ENCODE assay signal across 1 cellular context in the genomic region with DNA sequence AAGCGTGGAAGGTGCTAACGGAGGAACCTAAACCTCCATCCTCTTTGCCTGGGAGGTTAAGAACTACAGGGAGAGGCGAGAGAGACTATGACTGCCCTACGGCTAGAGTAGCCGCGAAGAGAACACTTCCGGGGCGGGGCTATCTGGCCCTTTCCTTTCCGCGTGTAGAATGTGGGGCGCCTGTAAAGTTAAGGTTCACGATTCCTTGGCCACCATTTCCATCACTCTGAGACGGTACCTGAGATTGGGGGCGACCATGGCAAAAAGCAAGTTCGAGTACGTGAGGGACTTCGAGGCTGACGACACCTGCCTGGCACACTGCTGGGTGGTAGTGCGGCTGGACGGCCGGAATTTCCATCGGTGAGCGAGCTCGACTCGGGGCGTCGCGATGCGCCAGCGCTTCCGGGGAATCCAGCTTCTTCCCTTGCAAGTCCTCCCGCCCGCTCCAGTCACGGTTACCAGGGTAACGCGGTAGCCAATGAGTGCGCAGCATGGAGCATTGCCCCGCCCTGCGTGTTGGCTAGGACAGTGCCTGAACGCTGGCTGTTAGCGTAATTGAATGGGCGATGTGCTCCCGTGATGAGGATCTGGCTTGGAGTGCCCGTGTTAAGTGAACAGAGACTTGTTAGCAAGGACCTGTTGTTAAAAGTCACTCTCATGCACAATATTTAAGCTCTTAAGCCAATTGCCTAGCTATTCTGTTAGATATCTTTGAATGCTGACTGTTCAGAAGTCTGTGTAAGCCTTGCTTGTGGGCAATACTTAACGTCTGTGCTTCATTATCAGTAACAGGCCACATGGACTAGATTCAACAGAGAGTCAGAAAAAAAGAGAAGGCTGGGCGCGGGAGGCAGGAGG.
TF ChIP-seq lines count a peak whose summit lies in the region.

A gene (plus strand): TSS at position 149 of the 858 bp plus-strand sequence. CDS start 21 bp downstream, at position 170.

TF ChIP-seq in GM12878, 131 proteins besides CTCF, POLR2A, EP300 and RAD21 (continued from another document and continues in another):
- TF ChIP-seq RBBP5 (conservative IDR thresholded peaks at IDR 0.05) (no peak), TARDBP (IDR thresholded peaks at IDR 0.05; ENCODE audit: borderline replicate concordance) (no peak), NR2C1 (IDR thresholded peaks at IDR 0.05) (peak; percentile 90), BHLHE40 (IDR thresholded peaks at IDR 0.05; ENCODE audit: borderline replicate concordance in 1 of 2, low read depth in 2 of 2, low read length in 1 of 2) (peak in 1 of 2 experiments; percentile 35; a peak in 1 of 4 replicates), SMAD1 (IDR thresholded peaks at IDR 0.05; ENCODE audit: low read depth, partially characterized antibody) (peak; percentile 60), RUNX3 (IDR thresholded peaks at IDR 0.05; ENCODE audit: low read length) (peak; percentile 66), EZH2 (IDR thresholded peaks at IDR 0.05; ENCODE audit: borderline replicate concordance, control insufficient read depth, low read depth, low read length) (no peak), SMAD5 (IDR thresholded peaks at IDR 0.05; ENCODE audit: low read depth) (peak; percentile 94; the same call in 1 of the 2 replicates), ZBED1 (IDR thresholded peaks at IDR 0.05; ENCODE audit: borderline replicate concordance) (no peak), JUND (IDR thresholded peaks at IDR 0.05; ENCODE audit: low read depth, low read length) (0 out of 2 replicates have a peak, but pooled peaks have one; percentile 9), IKZF2 (IDR thresholded peaks at IDR 0.05) (peak; percentile 77 to 80), YBX1 (IDR thresholded peaks at IDR 0.05) (no peak), CHD4 (IDR thresholded peaks at IDR 0.05) (no peak), NR2F1 (conservative IDR thresholded peaks at IDR 0.05) (peak; percentile 52; the same call in 1 of the 2 replicates), IKZF1 (conservative IDR thresholded peaks at IDR 0.05) (peak; percentile 96), EED (IDR thresholded peaks at IDR 0.05; ENCODE audit: low read depth) (peak; percentile 68; the same call in 1 of the 2 replicates), TAF1 (IDR thresholded peaks at IDR 0.05; ENCODE audit: borderline replicate concordance, low read depth, low read length) (peak; percentile 79), SIN3A (IDR thresholded peaks at IDR 0.05; ENCODE audit: low read depth, low read length) (peak; percentile 95; the same call in 1 of the 2 replicates), LARP7 (IDR thresholded peaks at IDR 0.05) (peak; percentile 90), DPF2 (IDR thresholded peaks at IDR 0.05) (peak; percentile 83), IRF4 (IDR thresholded peaks at IDR 0.05; ENCODE audit: low read depth, low read length) (peak; percentile 16; the same call in 1 of the 2 replicates), ATF7 (IDR thresholded peaks at IDR 0.05; ENCODE audit: low read depth) (peak; percentile 61), CREM (IDR thresholded peaks at IDR 0.05; ENCODE audit: low read depth) (peak; percentile 78), STAT1 (conservative IDR thresholded peaks at IDR 0.05) (peak; percentile 79; the same call in 1 of the 2 replicates), HDGF (IDR thresholded peaks at IDR 0.05) (peak; percentile 77; the same call in 1 of the 2 replicates), NBN (IDR thresholded peaks at IDR 0.05) (peak; percentile 93), PML (IDR thresholded peaks at IDR 0.05; ENCODE audit: low read length) (peak; percentile 95), NRF1 (conservative IDR thresholded peaks at IDR 0.05; ENCODE audit: low read depth, low read length) (no peak), POLR2AphosphoS2 (IDR thresholded peaks at IDR 0.05; ENCODE audit: low read depth, low read length) (peak; percentile 67; the same call in 1 of the 2 replicates), MXI1 (IDR thresholded peaks at IDR 0.05; ENCODE audit: low read depth, low read length) (peak; percentile 46), SMARCA5 (IDR thresholded peaks at IDR 0.05) (peak; percentile 96), RELA (IDR thresholded peaks at IDR 0.05; ENCODE audit: borderline replicate concordance, partially characterized antibody) (peak; percentile 72), YY1 (IDR thresholded peaks at IDR 0.05; ENCODE audit: low read depth, low read length) (peak; percentile 83), EGR1 (IDR thresholded peaks at IDR 0.05; ENCODE audit: borderline replicate concordance in 1 of 2, low read depth in 2 of 2, low read length in 2 of 2) (peak in 1 of 2 experiments; percentile 67; a peak in 2 of 3 replicates), ZSCAN29 (IDR thresholded peaks at IDR 0.05) (no peak), HCFC1 (IDR thresholded peaks at IDR 0.05; ENCODE audit: low read length) (peak; percentile 72), CREB1 (IDR thresholded peaks at IDR 0.05; ENCODE audit: low read depth) (peak; percentile 80), ZNF217 (IDR thresholded peaks at IDR 0.05) (no peak)
- TF ChIP-seq, protein P1, sequence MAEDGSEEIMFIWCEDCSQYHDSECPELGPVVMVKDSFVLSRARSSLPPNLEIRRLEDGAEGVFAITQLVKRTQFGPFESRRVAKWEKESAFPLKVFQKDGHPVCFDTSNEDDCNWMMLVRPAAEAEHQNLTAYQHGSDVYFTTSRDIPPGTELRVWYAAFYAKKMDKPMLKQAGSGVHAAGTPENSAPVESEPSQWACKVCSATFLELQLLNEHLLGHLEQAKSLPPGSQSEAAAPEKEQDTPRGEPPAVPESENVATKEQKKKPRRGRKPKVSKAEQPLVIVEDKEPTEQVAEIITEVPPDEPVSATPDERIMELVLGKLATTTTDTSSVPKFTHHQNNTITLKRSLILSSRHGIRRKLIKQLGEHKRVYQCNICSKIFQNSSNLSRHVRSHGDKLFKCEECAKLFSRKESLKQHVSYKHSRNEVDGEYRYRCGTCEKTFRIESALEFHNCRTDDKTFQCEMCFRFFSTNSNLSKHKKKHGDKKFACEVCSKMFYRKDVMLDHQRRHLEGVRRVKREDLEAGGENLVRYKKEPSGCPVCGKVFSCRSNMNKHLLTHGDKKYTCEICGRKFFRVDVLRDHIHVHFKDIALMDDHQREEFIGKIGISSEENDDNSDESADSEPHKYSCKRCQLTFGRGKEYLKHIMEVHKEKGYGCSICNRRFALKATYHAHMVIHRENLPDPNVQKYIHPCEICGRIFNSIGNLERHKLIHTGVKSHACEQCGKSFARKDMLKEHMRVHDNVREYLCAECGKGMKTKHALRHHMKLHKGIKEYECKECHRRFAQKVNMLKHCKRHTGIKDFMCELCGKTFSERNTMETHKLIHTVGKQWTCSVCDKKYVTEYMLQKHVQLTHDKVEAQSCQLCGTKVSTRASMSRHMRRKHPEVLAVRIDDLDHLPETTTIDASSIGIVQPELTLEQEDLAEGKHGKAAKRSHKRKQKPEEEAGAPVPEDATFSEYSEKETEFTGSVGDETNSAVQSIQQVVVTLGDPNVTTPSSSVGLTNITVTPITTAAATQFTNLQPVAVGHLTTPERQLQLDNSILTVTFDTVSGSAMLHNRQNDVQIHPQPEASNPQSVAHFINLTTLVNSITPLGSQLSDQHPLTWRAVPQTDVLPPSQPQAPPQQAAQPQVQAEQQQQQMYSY (CRISPR knock-in tag; IDR thresholded peaks at IDR 0.05): no peak
- TF ChIP-seq, protein P2, sequence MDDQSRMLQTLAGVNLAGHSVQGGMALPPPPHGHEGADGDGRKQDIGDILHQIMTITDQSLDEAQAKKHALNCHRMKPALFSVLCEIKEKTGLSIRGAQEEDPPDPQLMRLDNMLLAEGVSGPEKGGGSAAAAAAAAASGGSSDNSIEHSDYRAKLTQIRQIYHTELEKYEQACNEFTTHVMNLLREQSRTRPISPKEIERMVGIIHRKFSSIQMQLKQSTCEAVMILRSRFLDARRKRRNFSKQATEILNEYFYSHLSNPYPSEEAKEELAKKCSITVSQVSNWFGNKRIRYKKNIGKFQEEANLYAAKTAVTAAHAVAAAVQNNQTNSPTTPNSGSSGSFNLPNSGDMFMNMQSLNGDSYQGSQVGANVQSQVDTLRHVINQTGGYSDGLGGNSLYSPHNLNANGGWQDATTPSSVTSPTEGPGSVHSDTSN (IDR thresholded peaks at IDR 0.05; ENCODE audit: insufficient replicate concordance, low read depth, low read length): peak; percentile 45
- TF ChIP-seq, protein P3, sequence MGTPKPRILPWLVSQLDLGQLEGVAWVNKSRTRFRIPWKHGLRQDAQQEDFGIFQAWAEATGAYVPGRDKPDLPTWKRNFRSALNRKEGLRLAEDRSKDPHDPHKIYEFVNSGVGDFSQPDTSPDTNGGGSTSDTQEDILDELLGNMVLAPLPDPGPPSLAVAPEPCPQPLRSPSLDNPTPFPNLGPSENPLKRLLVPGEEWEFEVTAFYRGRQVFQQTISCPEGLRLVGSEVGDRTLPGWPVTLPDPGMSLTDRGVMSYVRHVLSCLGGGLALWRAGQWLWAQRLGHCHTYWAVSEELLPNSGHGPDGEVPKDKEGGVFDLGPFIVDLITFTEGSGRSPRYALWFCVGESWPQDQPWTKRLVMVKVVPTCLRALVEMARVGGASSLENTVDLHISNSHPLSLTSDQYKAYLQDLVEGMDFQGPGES (IDR thresholded peaks at IDR 0.05): no peak
- TF ChIP-seq, protein P4, sequence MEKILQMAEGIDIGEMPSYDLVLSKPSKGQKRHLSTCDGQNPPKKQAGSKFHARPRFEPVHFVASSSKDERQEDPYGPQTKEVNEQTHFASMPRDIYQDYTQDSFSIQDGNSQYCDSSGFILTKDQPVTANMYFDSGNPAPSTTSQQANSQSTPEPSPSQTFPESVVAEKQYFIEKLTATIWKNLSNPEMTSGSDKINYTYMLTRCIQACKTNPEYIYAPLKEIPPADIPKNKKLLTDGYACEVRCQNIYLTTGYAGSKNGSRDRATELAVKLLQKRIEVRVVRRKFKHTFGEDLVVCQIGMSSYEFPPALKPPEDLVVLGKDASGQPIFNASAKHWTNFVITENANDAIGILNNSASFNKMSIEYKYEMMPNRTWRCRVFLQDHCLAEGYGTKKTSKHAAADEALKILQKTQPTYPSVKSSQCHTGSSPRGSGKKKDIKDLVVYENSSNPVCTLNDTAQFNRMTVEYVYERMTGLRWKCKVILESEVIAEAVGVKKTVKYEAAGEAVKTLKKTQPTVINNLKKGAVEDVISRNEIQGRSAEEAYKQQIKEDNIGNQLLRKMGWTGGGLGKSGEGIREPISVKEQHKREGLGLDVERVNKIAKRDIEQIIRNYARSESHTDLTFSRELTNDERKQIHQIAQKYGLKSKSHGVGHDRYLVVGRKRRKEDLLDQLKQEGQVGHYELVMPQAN (conservative IDR thresholded peaks at IDR 0.05): peak; percentile 92
- TF ChIP-seq, protein P5, sequence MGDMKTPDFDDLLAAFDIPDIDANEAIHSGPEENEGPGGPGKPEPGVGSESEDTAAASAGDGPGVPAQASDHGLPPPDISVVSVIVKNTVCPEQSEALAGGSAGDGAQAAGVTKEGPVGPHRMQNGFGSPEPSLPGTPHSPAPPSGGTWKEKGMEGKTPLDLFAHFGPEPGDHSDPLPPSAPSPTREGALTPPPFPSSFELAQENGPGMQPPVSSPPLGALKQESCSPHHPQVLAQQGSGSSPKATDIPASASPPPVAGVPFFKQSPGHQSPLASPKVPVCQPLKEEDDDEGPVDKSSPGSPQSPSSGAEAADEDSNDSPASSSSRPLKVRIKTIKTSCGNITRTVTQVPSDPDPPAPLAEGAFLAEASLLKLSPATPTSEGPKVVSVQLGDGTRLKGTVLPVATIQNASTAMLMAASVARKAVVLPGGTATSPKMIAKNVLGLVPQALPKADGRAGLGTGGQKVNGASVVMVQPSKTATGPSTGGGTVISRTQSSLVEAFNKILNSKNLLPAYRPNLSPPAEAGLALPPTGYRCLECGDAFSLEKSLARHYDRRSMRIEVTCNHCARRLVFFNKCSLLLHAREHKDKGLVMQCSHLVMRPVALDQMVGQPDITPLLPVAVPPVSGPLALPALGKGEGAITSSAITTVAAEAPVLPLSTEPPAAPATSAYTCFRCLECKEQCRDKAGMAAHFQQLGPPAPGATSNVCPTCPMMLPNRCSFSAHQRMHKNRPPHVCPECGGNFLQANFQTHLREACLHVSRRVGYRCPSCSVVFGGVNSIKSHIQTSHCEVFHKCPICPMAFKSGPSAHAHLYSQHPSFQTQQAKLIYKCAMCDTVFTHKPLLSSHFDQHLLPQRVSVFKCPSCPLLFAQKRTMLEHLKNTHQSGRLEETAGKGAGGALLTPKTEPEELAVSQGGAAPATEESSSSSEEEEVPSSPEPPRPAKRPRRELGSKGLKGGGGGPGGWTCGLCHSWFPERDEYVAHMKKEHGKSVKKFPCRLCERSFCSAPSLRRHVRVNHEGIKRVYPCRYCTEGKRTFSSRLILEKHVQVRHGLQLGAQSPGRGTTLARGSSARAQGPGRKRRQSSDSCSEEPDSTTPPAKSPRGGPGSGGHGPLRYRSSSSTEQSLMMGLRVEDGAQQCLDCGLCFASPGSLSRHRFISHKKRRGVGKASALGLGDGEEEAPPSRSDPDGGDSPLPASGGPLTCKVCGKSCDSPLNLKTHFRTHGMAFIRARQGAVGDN (IDR thresholded peaks at IDR 0.05): peak; percentile 73
- TF ChIP-seq, protein P6, sequence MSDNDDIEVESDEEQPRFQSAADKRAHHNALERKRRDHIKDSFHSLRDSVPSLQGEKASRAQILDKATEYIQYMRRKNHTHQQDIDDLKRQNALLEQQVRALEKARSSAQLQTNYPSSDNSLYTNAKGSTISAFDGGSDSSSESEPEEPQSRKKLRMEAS (IDR thresholded peaks at IDR 0.05; ENCODE audit: low read depth, low read length): no peak
- TF ChIP-seq, protein P7, sequence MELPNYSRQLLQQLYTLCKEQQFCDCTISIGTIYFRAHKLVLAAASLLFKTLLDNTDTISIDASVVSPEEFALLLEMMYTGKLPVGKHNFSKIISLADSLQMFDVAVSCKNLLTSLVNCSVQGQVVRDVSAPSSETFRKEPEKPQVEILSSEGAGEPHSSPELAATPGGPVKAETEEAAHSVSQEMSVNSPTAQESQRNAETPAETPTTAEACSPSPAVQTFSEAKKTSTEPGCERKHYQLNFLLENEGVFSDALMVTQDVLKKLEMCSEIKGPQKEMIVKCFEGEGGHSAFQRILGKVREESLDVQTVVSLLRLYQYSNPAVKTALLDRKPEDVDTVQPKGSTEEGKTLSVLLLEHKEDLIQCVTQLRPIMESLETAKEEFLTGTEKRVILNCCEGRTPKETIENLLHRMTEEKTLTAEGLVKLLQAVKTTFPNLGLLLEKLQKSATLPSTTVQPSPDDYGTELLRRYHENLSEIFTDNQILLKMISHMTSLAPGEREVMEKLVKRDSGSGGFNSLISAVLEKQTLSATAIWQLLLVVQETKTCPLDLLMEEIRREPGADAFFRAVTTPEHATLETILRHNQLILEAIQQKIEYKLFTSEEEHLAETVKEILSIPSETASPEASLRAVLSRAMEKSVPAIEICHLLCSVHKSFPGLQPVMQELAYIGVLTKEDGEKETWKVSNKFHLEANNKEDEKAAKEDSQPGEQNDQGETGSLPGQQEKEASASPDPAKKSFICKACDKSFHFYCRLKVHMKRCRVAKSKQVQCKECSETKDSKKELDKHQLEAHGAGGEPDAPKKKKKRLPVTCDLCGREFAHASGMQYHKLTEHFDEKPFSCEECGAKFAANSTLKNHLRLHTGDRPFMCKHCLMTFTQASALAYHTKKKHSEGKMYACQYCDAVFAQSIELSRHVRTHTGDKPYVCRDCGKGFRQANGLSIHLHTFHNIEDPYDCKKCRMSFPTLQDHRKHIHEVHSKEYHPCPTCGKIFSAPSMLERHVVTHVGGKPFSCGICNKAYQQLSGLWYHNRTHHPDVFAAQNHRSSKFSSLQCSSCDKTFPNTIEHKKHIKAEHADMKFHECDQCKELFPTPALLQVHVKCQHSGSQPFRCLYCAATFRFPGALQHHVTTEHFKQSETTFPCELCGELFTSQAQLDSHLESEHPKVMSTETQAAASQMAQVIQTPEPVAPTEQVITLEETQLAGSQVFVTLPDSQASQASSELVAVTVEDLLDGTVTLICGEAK (IDR thresholded peaks at IDR 0.05; ENCODE audit: borderline replicate concordance): peak; percentile 93
